In genomic region chr1:218880484-218881060, GRCh38 we compare ENCODE assay signal across 1 cellular context.
TF ChIP-seq lines count a peak whose summit lies in the region.

No MANE protein-coding gene starts in this region.

TF ChIP-seq in SK-N-SH, 30 proteins besides CTCF, POLR2A, EP300 and RAD21 (continued from another document):
- no peak for TF ChIP-seq USF2 (IDR thresholded peaks at IDR 0.05; ENCODE audit: borderline replicate concordance, low read depth, low read length)
- TF ChIP-seq RFX5 (IDR thresholded peaks at IDR 0.05; ENCODE audit: low read length), result no peak
- TF ChIP-seq MXI1 (IDR thresholded peaks at IDR 0.05; ENCODE audit: low read depth, low read length), result no peak
- TF ChIP-seq RCOR1 (IDR thresholded peaks at IDR 0.05; ENCODE audit: low read length), result no peak
- TF ChIP-seq NRF1 (IDR thresholded peaks at IDR 0.05; ENCODE audit: low read depth, low read length), result no peak
- TF ChIP-seq GATA2 (CRISPR knock-in tag; IDR thresholded peaks at IDR 0.05), result no peak
- no peak for TF ChIP-seq FOSL2 (IDR thresholded peaks at IDR 0.05; ENCODE audit: borderline replicate concordance, low read depth)
- TF ChIP-seq IRF3 (IDR thresholded peaks at IDR 0.05; ENCODE audit: low read depth, low read length), result no peak
- no peak for TF ChIP-seq JUND (IDR thresholded peaks at IDR 0.05)
- TF ChIP-seq, protein P1, sequence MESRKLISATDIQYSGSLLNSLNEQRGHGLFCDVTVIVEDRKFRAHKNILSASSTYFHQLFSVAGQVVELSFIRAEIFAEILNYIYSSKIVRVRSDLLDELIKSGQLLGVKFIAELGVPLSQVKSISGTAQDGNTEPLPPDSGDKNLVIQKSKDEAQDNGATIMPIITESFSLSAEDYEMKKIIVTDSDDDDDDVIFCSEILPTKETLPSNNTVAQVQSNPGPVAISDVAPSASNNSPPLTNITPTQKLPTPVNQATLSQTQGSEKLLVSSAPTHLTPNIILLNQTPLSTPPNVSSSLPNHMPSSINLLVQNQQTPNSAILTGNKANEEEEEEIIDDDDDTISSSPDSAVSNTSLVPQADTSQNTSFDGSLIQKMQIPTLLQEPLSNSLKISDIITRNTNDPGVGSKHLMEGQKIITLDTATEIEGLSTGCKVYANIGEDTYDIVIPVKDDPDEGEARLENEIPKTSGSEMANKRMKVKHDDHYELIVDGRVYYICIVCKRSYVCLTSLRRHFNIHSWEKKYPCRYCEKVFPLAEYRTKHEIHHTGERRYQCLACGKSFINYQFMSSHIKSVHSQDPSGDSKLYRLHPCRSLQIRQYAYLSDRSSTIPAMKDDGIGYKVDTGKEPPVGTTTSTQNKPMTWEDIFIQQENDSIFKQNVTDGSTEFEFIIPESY (IDR thresholded peaks at IDR 0.05; ENCODE audit: borderline replicate concordance, low read depth), result no peak
TF ChIP-seq in SK-N-SH: peak in this region for 0.
